Comparison of ENCODE assay signal across 12 cellular contexts in the genomic region with DNA sequence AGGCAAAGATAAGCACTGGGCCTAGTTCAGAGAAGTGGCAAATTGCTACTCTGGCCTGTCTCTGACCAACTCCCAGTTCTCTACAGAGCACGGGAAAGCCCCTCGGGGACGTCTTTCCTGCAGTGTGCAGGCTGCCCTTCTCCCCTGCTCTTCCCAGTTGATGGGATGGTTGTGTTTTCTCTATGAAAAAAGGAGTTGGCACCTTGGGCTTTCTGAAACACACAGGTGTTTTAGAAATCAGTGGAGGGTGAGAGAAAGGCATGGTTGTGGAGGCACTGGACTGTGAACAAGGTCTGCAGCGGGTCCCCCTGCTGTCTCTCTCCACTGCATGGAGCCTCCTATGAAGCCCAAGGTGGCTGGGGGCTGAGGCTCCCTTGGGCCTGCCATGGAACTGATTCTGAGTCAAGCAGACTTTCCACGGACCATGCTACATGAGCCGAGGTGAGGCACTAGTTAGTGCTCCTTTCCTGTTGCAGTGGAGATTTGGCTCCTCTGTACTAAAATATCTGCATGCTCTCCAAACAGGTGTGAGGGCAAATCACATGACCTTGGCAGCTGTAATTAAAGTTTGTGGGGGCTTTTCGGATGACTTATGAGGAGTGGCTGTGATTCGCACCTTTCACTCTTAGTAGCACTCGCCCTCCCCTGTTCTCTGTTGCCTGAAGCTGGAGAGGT. TPM values are rescaled to one million over a fixed set of nuclear protein-coding genes. Genes with fewer than 3 reads are reported as not detected.
DNase-seq lines count a peak whose midpoint lies in the region; ATAC-seq, FAIRE-seq and TF ChIP-seq lines count a peak whose summit lies in the region.
"Had no signal": no experiment of that assay in that cellular context is flagged by ENCODE, and none has a peak within 500 bp of the region (broad histone marks: within the 10 kb centered on the region; RNA-seq: fewer than 3 reads in every experiment).

No MANE protein-coding gene starts in this region.

- H3K79me2 ChIP-seq in OCI-LY1 (ENCODE audit: insufficient read depth, low read length), result no peaks in the 10 kb centered on the region
- no peaks in the 10 kb centered on the region for H3K79me2 ChIP-seq in GM23338 (replicated peaks; ENCODE audit: insufficient read depth)

- H3F3A ChIP-seq in OCI-LY1 (ENCODE audit: insufficient read depth, low read length) (no peaks in the 10 kb centered on the region; the same call in 1 of the 2 replicates), GM23338 (replicated peaks; ENCODE audit: low read depth) (no peaks in the 10 kb centered on the region)

- H3K9me3 ChIP-seq in OCI-LY1 (ENCODE audit: low read length) (no peaks in the 10 kb centered on the region), psoas muscle (no peaks in the 10 kb centered on the region)
- H3K9me3 ChIP-seq: left ventricle myocardium inferior had no signal

- H2AFZ ChIP-seq in OCI-LY1 (ENCODE audit: low read length) (no peak overlapping the region), GM23338 (no peak overlapping the region)

- no peak overlapping the region for H3K4me3 Mint-ChIP-seq in GM23338

- FAIRE-seq in GM12892 (lab: Jason Lieb, UNC), result peak; percentile 85

- no peaks in the 10 kb centered on the region for H4K20me1 ChIP-seq in OCI-LY1 (ENCODE audit: insufficient read depth, low read length)
- H4K20me1 ChIP-seq in GM23338 (replicated peaks; ENCODE audit: insufficient read depth), result no peaks in the 10 kb centered on the region; the same call in 1 of the 2 replicates

- peak overlapping the region; percentile 71 for H3K9ac ChIP-seq in OCI-LY1 (ENCODE audit: low read length)

- no peaks in the 10 kb centered on the region for H3K27me3 Mint-ChIP-seq in GM23338 (ENCODE audit: insufficient read depth, low read depth, poor library complexity)

- ATAC-seq in HG02943 (IDR thresholded peaks at IDR 0.05; ENCODE audit: low read depth, unreplicated experiment), result peak; percentile 59
- no peak for ATAC-seq in GM18870 (IDR thresholded peaks at IDR 0.05; ENCODE audit: unreplicated experiment)
- no peak for ATAC-seq in psoas muscle
- no peak for ATAC-seq in GM23338

- H3K27ac ChIP-seq in OCI-LY1 (ENCODE audit: low read depth, low read length, poor library complexity, severe bottlenecking) (peak overlapping the region; percentile 99), psoas muscle (no peak overlapping the region), GM23338 (ENCODE audit: low read depth) (no peak overlapping the region)
- H3K27ac ChIP-seq: left ventricle myocardium inferior had no signal

- DNase-seq in GM12892 (ENCODE audit: insufficient read length) (peak; percentile 50), GM20000 (ENCODE audit: low spot score) (peak; percentile 57), psoas muscle (no peak), GM23338 (ENCODE audit: low spot score) (no peak), AG20443 (ENCODE audit: low spot score) (no peak)
- DNase-seq: activated T-cell treated with anti-CD3 and anti-CD28 coated beads for 4 hours; anterior cingulate cortex; effector memory CD4-positive, alpha-beta T cell; left ventricle myocardium inferior had no signal

- intact Hi-C loops in psoas muscle (cut with DNase I), result no loop called here

- H3K27me3 ChIP-seq in OCI-LY1 (ENCODE audit: insufficient read depth, low read length) (no peaks in the 10 kb centered on the region), psoas muscle (ENCODE audit: insufficient read depth in 3 of 3, low read length in 2 of 3) (no peaks in the 10 kb centered on the region), GM23338 (ENCODE audit: insufficient read depth) (no peaks in the 10 kb centered on the region)

- TF ChIP-seq POLR2A in GM12892 (IDR thresholded peaks at IDR 0.05; ENCODE audit: low read depth, low read length), result no peak

- 84 to 86% (median 84%) methylated on average over 9 of the region's 9 CpGs for WGBS in psoas muscle, 3 donors

- no peak overlapping the region for H3K27ac Mint-ChIP-seq in GM23338

- H3K4me3 ChIP-seq in OCI-LY1 (ENCODE audit: low read depth, low read length, poor library complexity, severe bottlenecking), result peak overlapping the region; percentile 46
- H3K4me3 ChIP-seq in psoas muscle, result no peak overlapping the region
- H3K4me3 ChIP-seq in GM23338, result no peak overlapping the region
- H3K4me3 ChIP-seq: left ventricle myocardium inferior had no signal

- H3K4me1 Mint-ChIP-seq in GM23338, result no peaks in the 10 kb centered on the region

- peak overlapping the region; percentile 59 for H3K4me2 ChIP-seq in OCI-LY1 (ENCODE audit: low read length)
- H3K4me2 ChIP-seq in GM23338, result no peak overlapping the region

- peaks cover 93% of the 10 kb centered on the region for H3K36me3 ChIP-seq in OCI-LY1 (ENCODE audit: insufficient read depth, low read length)
- no peaks in the 10 kb centered on the region for H3K36me3 ChIP-seq in psoas muscle (ENCODE audit: insufficient read depth in 1 of 2, low read depth in 1 of 2)
- H3K36me3 ChIP-seq in GM23338 (ENCODE audit: insufficient read depth), result peaks cover 40% of the 10 kb centered on the region
- H3K36me3 ChIP-seq: left ventricle myocardium inferior had no signal

- TF ChIP-seq CTCF in GM20000 (IDR thresholded peaks at IDR 0.05; ENCODE audit: extremely low read depth, missing control alignments) (no peak), OCI-LY1 (IDR thresholded peaks at IDR 0.05; ENCODE audit: low read length) (no peak), psoas muscle (IDR thresholded peaks at IDR 0.05) (no peak), GM23338 (conservative IDR thresholded peaks at IDR 0.05; ENCODE audit: low read depth in 2 of 2) (no peak)

- peaks cover 54% of the 10 kb centered on the region for H3K4me1 ChIP-seq in OCI-LY1 (ENCODE audit: insufficient read depth, low read length, severe bottlenecking)
- no peaks in the 10 kb centered on the region for H3K4me1 ChIP-seq in psoas muscle
- no peaks in the 10 kb centered on the region for H3K4me1 ChIP-seq in GM23338 (ENCODE audit: insufficient read depth)
- H3K4me1 ChIP-seq: left ventricle myocardium inferior had no signal

- H3K9me3 Mint-ChIP-seq in GM23338, result no peaks in the 10 kb centered on the region

- H3K9me2 ChIP-seq in OCI-LY1 (ENCODE audit: low read depth, low read length) (no peaks in the 10 kb centered on the region), GM23338 (ENCODE audit: insufficient read depth) (no peaks in the 10 kb centered on the region)

- peaks cover 79% of the 10 kb centered on the region for H3K36me3 Mint-ChIP-seq in GM23338 (ENCODE audit: low read depth)

TF ChIP-seq in GM23338, 12 proteins besides CTCF, POLR2A, EP300 and RAD21:
- TF ChIP-seq CREB1 (CRISPR knock-in tag; IDR thresholded peaks at IDR 0.05; ENCODE audit: low read depth) (no peak), NANOG (IDR thresholded peaks at IDR 0.05; ENCODE audit: borderline replicate concordance) (no peak), ZNF114 (CRISPR knock-in tag; IDR thresholded peaks at IDR 0.05) (no peak), JUNB (IDR thresholded peaks at IDR 0.05; ENCODE audit: unreplicated experiment) (no peak), POLR2AphosphoS5 (IDR thresholded peaks at IDR 0.05; ENCODE audit: low read depth) (no peak), EZH2 (IDR thresholded peaks at IDR 0.05; ENCODE audit: low read depth, unreplicated experiment) (no peak)
- TF ChIP-seq, protein P1, sequence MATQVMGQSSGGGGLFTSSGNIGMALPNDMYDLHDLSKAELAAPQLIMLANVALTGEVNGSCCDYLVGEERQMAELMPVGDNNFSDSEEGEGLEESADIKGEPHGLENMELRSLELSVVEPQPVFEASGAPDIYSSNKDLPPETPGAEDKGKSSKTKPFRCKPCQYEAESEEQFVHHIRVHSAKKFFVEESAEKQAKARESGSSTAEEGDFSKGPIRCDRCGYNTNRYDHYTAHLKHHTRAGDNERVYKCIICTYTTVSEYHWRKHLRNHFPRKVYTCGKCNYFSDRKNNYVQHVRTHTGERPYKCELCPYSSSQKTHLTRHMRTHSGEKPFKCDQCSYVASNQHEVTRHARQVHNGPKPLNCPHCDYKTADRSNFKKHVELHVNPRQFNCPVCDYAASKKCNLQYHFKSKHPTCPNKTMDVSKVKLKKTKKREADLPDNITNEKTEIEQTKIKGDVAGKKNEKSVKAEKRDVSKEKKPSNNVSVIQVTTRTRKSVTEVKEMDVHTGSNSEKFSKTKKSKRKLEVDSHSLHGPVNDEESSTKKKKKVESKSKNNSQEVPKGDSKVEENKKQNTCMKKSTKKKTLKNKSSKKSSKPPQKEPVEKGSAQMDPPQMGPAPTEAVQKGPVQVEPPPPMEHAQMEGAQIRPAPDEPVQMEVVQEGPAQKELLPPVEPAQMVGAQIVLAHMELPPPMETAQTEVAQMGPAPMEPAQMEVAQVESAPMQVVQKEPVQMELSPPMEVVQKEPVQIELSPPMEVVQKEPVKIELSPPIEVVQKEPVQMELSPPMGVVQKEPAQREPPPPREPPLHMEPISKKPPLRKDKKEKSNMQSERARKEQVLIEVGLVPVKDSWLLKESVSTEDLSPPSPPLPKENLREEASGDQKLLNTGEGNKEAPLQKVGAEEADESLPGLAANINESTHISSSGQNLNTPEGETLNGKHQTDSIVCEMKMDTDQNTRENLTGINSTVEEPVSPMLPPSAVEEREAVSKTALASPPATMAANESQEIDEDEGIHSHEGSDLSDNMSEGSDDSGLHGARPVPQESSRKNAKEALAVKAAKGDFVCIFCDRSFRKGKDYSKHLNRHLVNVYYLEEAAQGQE (IDR thresholded peaks at IDR 0.05; ENCODE audit: unreplicated experiment), result no peak
TF ChIP-seq in GM23338: peak in this region for 0.

RNA-seq across cellular contexts. Expression of gene GTSF1L, which starts 16.3 kb away (rescaled TPM):
- polyA plus RNA-seq in GM12892 (2012; ENCODE audit: missing spikeins), result not detected
- total RNA-seq in psoas muscle, result not detected
- not detected for polyA plus RNA-seq in psoas muscle
- not detected in 2 replicates for total RNA-seq in GM23338 (2014; rRNA removed; shearing (Covaris generic))
- polyA plus RNA-seq in GM23338 (2016; fragmentation: Nextera tagmentation; extraction: Ambion mirVana), result not detected in 2 replicates
- total RNA-seq: left ventricle myocardium inferior had no signal

RNA-seq across cellular contexts. Expression of gene MYBL2, which starts 43.6 kb away (rescaled TPM):
- 49.0 TPM for polyA plus RNA-seq in GM12892 (2012; ENCODE audit: missing spikeins)
- total RNA-seq in psoas muscle, result under 1 TPM in 1 of 4 donors, not detected in 3; 0.17 TPM
- polyA plus RNA-seq in psoas muscle, result under 1 TPM in 2 of 3 donors, not detected in 1; 0.05 to 0.10 TPM
- 95.3 and 131 TPM in 2 replicates for total RNA-seq in GM23338 (2014; rRNA removed; shearing (Covaris generic))
- polyA plus RNA-seq in GM23338 (2016; fragmentation: Nextera tagmentation; extraction: Ambion mirVana), result 71.7 and 72.3 TPM in 2 replicates

Comparison
In these comparisons a context has a peak if more than half of its experiments do, and no peak if none do; other contexts are left out.
1. DNase-seq: peak in GM12892 (single experiment) and GM20000 (single experiment); none in psoas muscle (0 of 2), GM23338 (single experiment) and AG20443 (single experiment).
2. RNA of gene MYBL2, which starts 43.6 kb away (total RNA-seq): 95.3 to 131 TPM in GM23338; 0.17 TPM in psoas muscle; every median in the first group is over 10 times any median in the second.